Comparison of ENCODE assay signal across 16 cellular contexts in genomic region chr10:103824281-103824680, GRCh38. TPM values are rescaled to one million over a fixed set of nuclear protein-coding genes. Genes with fewer than 3 reads are reported as not detected.
A peak's percentile ranks its signal among the peaks of the same experiment; 100 is the strongest.
DNase-seq lines count a peak whose midpoint lies in the region; ATAC-seq, FAIRE-seq and TF ChIP-seq lines count a peak whose summit lies in the region.
"Had no signal": no experiment of that assay in that cellular context is flagged by ENCODE, and none has a peak within 500 bp of the region (broad histone marks: within the 10 kb centered on the region; RNA-seq: fewer than 3 reads in every experiment).

No MANE protein-coding gene starts in this region.

- H3K9me3 ChIP-seq in A549 = no peaks in the 10 kb centered on the region
- no peaks in the 10 kb centered on the region for H3K9me3 ChIP-seq in IMR-90 (ENCODE audit: control insufficient read depth, insufficient read depth, low read length)
- no peaks in the 10 kb centered on the region for H3K9me3 ChIP-seq in body of pancreas
- H3K9me3 ChIP-seq: BE2C, SJCRH30 had no signal

- H4K8ac ChIP-seq in IMR-90 (ENCODE audit: low read depth in 2 of 2, low read length in 2 of 2) = peak overlapping the region in 1 of 2 experiments; percentile 65; a peak in 2 of 4 replicates
- H4K8ac ChIP-seq in mesendoderm (ENCODE audit: low read depth, low read length) = no peak overlapping the region

- H3K36me3 ChIP-seq in IMR-90 (ENCODE audit: control insufficient read depth, insufficient read depth, low read length) = no peaks in the 10 kb centered on the region
- no peaks in the 10 kb centered on the region for H3K36me3 ChIP-seq in body of pancreas (replicated peaks in 1 of 2; ENCODE audit: insufficient read depth in 1 of 2, low read depth in 2 of 2)
- H3K36me3 ChIP-seq in mesendoderm (ENCODE audit: control insufficient read depth, insufficient read depth, low read length) = no peaks in the 10 kb centered on the region
- H3K36me3 ChIP-seq: BE2C, SJCRH30 had no signal

- peaks cover 2% of the 10 kb centered on the region for H3K79me2 ChIP-seq in mesendoderm (ENCODE audit: control insufficient read depth, insufficient read depth, low read length)

- H3K23ac ChIP-seq in IMR-90 (ENCODE audit: low read depth, low read length) (0 out of 2 replicates have a peak overlapping the region, but pooled peaks have one; percentile 42), mesendoderm (ENCODE audit: low read length) (peak overlapping the region; percentile 6)

- H3K79me1 ChIP-seq in IMR-90 (ENCODE audit: low read depth in 1 of 2, low read length in 2 of 2) (peaks cover 7 to 21% of the 10 kb centered on the region in 2 experiments; a peak in 3 of 4 replicates), mesendoderm (ENCODE audit: low read length) (peaks cover 14% of the 10 kb centered on the region)

- H3K9ac ChIP-seq in IMR-90 (ENCODE audit: low read depth, low read length) (no peak overlapping the region), mesendoderm (ENCODE audit: low read length) (no peak overlapping the region)

- H3K4me3 ChIP-seq in A549 (no peak overlapping the region), IMR-90 (ENCODE audit: insufficient read depth, low read depth, low read length) (no peak overlapping the region), body of pancreas (no peak overlapping the region), mesendoderm (ENCODE audit: low read length) (no peak overlapping the region)
- H3K4me3 ChIP-seq: SJCRH30 had no signal

- no TSS peak for BruUV-seq in IMR-90 (replicated peaks; lab: Mats Ljungman, UMichigan)

- peak overlapping the region; percentile 56 for H4K5ac ChIP-seq in IMR-90 (ENCODE audit: low read depth, low read length)
- no peak overlapping the region for H4K5ac ChIP-seq in mesendoderm (ENCODE audit: low read length)

- H3K18ac ChIP-seq in IMR-90 (ENCODE audit: low read depth, low read length) (peak overlapping the region; percentile 27; the same call in 1 of the 2 replicates), mesendoderm (ENCODE audit: low read length) (peak overlapping the region; percentile 13)

- no peak overlapping the region for H2AK9ac ChIP-seq in IMR-90 (replicated peaks; ENCODE audit: low read depth, low read length, poor library complexity)

- no peak overlapping the region for H3K4me3 Mint-ChIP-seq in activated T-cell treated with anti-CD3 and anti-CD28 coated beads, Interleukin-2, amount 50 U/mL, for 72 hours
- H3K4me3 Mint-ChIP-seq: CD8-positive, alpha-beta memory T cell had no signal

- DNase-seq in A549 (ENCODE audit: low read depth in 1 of 2, low spot score in 1 of 2) = no peak
- no peak for DNase-seq in IMR-90
- DNase-seq in body of pancreas = no peak
- no peak for DNase-seq in mesendoderm
- DNase-seq in NCI-H2107 treated with DMSO at 0.1 percent for 48 hours (lab: John Stamatoyannopoulos, UW; ENCODE audit: unreplicated experiment) = no peak
- no peak for DNase-seq in RCC 7860 (ENCODE audit: low spot score)
- no peak for DNase-seq in activated T-cell treated with anti-CD3 and anti-CD28 coated beads, Interleukin-2, amount 50 U/mL, for 72 hours
- DNase-seq in AG08395 (ENCODE audit: low spot score) = no peak
- DNase-seq: BE2C; CD8-positive, alpha-beta memory T cell; GF-D8; GOT3; NCI-H1092; NCI-H187 treated with DMSO at 0.1 percent for 48 hours; NCI-H2171 treated with DMSO at 0.1 percent for 48 hours; SJCRH30 had no signal

- no peak overlapping the region for H2BK5ac ChIP-seq in IMR-90 (ENCODE audit: low read depth, low read length, poor library complexity, severe bottlenecking)
- H2BK5ac ChIP-seq in mesendoderm (ENCODE audit: low read length) = no peak overlapping the region

- peak overlapping the region; percentile 59 for H2AK5ac ChIP-seq in IMR-90 (ENCODE audit: low read depth, low read length)
- peak overlapping the region; percentile 72 for H2AK5ac ChIP-seq in mesendoderm (ENCODE audit: low read length)

- peak overlapping the region; percentile 52; the same call in 1 of the 2 replicates for H3K14ac ChIP-seq in IMR-90 (replicated peaks; ENCODE audit: low read depth, low read length)

- H3K9me3 Mint-ChIP-seq in activated T-cell treated with anti-CD3 and anti-CD28 coated beads, Interleukin-2, amount 50 U/mL, for 72 hours = no peaks in the 10 kb centered on the region
- H3K9me3 Mint-ChIP-seq: CD8-positive, alpha-beta memory T cell had no signal

- no peaks in the 10 kb centered on the region for H3K36me3 Mint-ChIP-seq in activated T-cell treated with anti-CD3 and anti-CD28 coated beads, Interleukin-2, amount 50 U/mL, for 72 hours (ENCODE audit: insufficient read depth in 2 of 2)

- H3K4me1 ChIP-seq in A549 (peaks cover 26% of the 10 kb centered on the region), IMR-90 (ENCODE audit: control insufficient read depth, insufficient read depth, low read length) (peaks cover 28% of the 10 kb centered on the region), body of pancreas (peaks cover 53% of the 10 kb centered on the region), mesendoderm (ENCODE audit: control insufficient read depth, low read depth, low read length) (peaks cover 18% of the 10 kb centered on the region)

- peaks cover 20% of the 10 kb centered on the region for H3K27me3 Mint-ChIP-seq in activated T-cell treated with anti-CD3 and anti-CD28 coated beads, Interleukin-2, amount 50 U/mL, for 72 hours (ENCODE audit: low read depth)

- H4K20me1 ChIP-seq in IMR-90 (ENCODE audit: insufficient read depth, low read length) = peaks cover 9% of the 10 kb centered on the region

- peak overlapping the region; percentile 18 for H2AFZ ChIP-seq in IMR-90 (replicated peaks; ENCODE audit: low read length, poor library complexity)

- no peak for TF ChIP-seq EP300 in A549 (IDR thresholded peaks at IDR 0.05)

- H3K4me2 ChIP-seq in A549 (no peak overlapping the region), IMR-90 (ENCODE audit: low read depth, low read length) (no peak overlapping the region), mesendoderm (ENCODE audit: low read length) (no peak overlapping the region)

- 0 out of 2 replicates have a peak, but pooled peaks cover 2% of the 10 kb centered on the region for H3K9me1 ChIP-seq in IMR-90 (ENCODE audit: insufficient read depth, low read length)

- CTCF ChIA-PET in A549 (lab: Yijun Ruan, JAX) = interaction anchor here (1.8 kb wide), 1 partner anchor 32 kb away, joined by 4 read pairs; no protein-coding TSS in a partner anchor
- CTCF ChIA-PET in IMR-90 (lab: Yijun Ruan, JAX) = no interaction called here

- H3K56ac ChIP-seq in IMR-90 (ENCODE audit: extremely low read depth, insufficient read depth, low read length) = no peak overlapping the region
- H3K56ac ChIP-seq in mesendoderm (ENCODE audit: low read length) = no peak overlapping the region

- H3K4ac ChIP-seq in IMR-90 (ENCODE audit: low read depth, low read length) = peak overlapping the region; percentile 70
- H3K4ac ChIP-seq in mesendoderm (ENCODE audit: low read depth, low read length) = no peak overlapping the region

- TF ChIP-seq POLR2A in A549 (IDR thresholded peaks at IDR 0.05; ENCODE audit: low read length) (no peak), IMR-90 (IDR thresholded peaks at IDR 0.05; ENCODE audit: low read depth, low read length) (no peak), body of pancreas (IDR thresholded peaks at IDR 0.05) (no peak)

- intact Hi-C loops in IMR-90 (cut with micrococcal nuclease) = no loop called here
- intact Hi-C loops in body of pancreas (cut with DNase I) = no loop called here

- ATAC-seq in A549 = no peak
- ATAC-seq in IMR-90 (ENCODE audit: low read depth) = peak; percentile 38
- peak; percentile 17 for ATAC-seq in body of pancreas
- ATAC-seq in activated T-cell treated with anti-CD3 and anti-CD28 coated beads, Interleukin-2, amount 50 U/mL, for 72 hours (replicated peaks in 1 of 2) = no peak

- H3K27ac Mint-ChIP-seq in activated T-cell treated with anti-CD3 and anti-CD28 coated beads, Interleukin-2, amount 50 U/mL, for 72 hours = no peak overlapping the region

- H2BK15ac ChIP-seq in IMR-90 (ENCODE audit: low read depth, low read length) (no peak overlapping the region; the same call in 2 of the 3 replicates), mesendoderm (replicated peaks; ENCODE audit: low read depth) (no peak overlapping the region)

- H2BK20ac ChIP-seq in IMR-90 (ENCODE audit: low read depth, low read length) = peak overlapping the region; percentile 64; the same call in 1 of the 2 replicates

- in situ Hi-C loops in IMR-90 (cut with MboI; ENCODE audit: low sequenced_read_pairs) = no loop called here

- peaks cover 5% of the 10 kb centered on the region for H3K4me1 Mint-ChIP-seq in activated T-cell treated with anti-CD3 and anti-CD28 coated beads, Interleukin-2, amount 50 U/mL, for 72 hours (ENCODE audit: low read depth)
- H3K4me1 Mint-ChIP-seq: CD8-positive, alpha-beta memory T cell had no signal

- POLR2A ChIA-PET in A549 (lab: Yijun Ruan, JAX) = no interaction called here
- POLR2A ChIA-PET in IMR-90 (lab: Charles Lee; ENCODE audit: unreplicated experiment) = no interaction called here

- no peak for FAIRE-seq in A549 (lab: Jason Lieb, UNC)
- FAIRE-seq in RCC 7860 (lab: Jason Lieb, UNC) = no peak

- H3K27me3 ChIP-seq in IMR-90 (ENCODE audit: control insufficient read depth, insufficient read depth, low read length) = peaks cover 1% of the 10 kb centered on the region; the same call in 1 of the 2 replicates
- no peaks in the 10 kb centered on the region for H3K27me3 ChIP-seq in body of pancreas
- no peaks in the 10 kb centered on the region for H3K27me3 ChIP-seq in mesendoderm (ENCODE audit: insufficient read depth, low read length, poor library complexity)
- H3K27me3 ChIP-seq: BE2C, SJCRH30 had no signal

- H4K91ac ChIP-seq in IMR-90 (ENCODE audit: insufficient read depth, low read depth, low read length) = peak overlapping the region; percentile 41; the same call in 1 of the 2 replicates

- TF ChIP-seq CTCF in A549 (IDR thresholded peaks at IDR 0.05) = no peak
- TF ChIP-seq CTCF in IMR-90 (conservative IDR thresholded peaks at IDR 0.05; ENCODE audit: low read depth, low read length) = no peak
- TF ChIP-seq CTCF in body of pancreas (IDR thresholded peaks at IDR 0.05) = no peak

- 75% methylated on average over 6 of the region's 6 CpGs for WGBS in A549 (ENCODE audit: missing lambda C conversion rate)
- 93% methylated on average over 3 of the region's 6 CpGs; no CpG with 5 or more reads in 1 of the 2 experiments for WGBS in IMR-90 (ENCODE audit: extremely low coverage in 2 of 2, insufficient read length in 1 of 2), 2 experiments
- WGBS in body of pancreas, 2 donors = 47 to 66% methylated on average over 6 of the region's 6 CpGs
- WGBS in mesendoderm (ENCODE audit: extremely low coverage, insufficient coverage, low lambda C conversion rate) = no CpG with 5 or more reads among the region's 6 CpGs

- H2BK120ac ChIP-seq in IMR-90 (ENCODE audit: low read depth, low read length) = peak overlapping the region; percentile 74
- no peak overlapping the region for H2BK120ac ChIP-seq in mesendoderm (ENCODE audit: low read depth, low read length)

- peak overlapping the region; percentile 41 to 59; a peak in 3 of 6 replicates for H3K27ac ChIP-seq in A549
- no peak overlapping the region for H3K27ac ChIP-seq in IMR-90 (ENCODE audit: insufficient read depth, low read length)
- peak overlapping the region; percentile 50 to 78 (median 61) for H3K27ac ChIP-seq in body of pancreas
- no peak overlapping the region for H3K27ac ChIP-seq in mesendoderm (ENCODE audit: low read depth, low read length)
- H3K27ac ChIP-seq: SJCRH30 had no signal

- no peak for TF ChIP-seq RAD21 in A549 (conservative IDR thresholded peaks at IDR 0.05 in 1 of 2, IDR thresholded peaks at IDR 0.05 in 1 of 2)
- no peak for TF ChIP-seq RAD21 in IMR-90 (IDR thresholded peaks at IDR 0.05; ENCODE audit: low read length)

- dilution Hi-C loops in IMR-90 (cut with HindIII; ENCODE audit: low sequenced_read_pairs, unreplicated experiment) = no loop called here

RNA-seq across cellular contexts. Expression of gene SH3PXD2A, which starts 31.1 kb away (rescaled TPM):
- polyA plus RNA-seq in A549 (2011; rRNA removed) (3.9 and 6.2 TPM in 2 replicates), A549 (2017; fragmentation: RNase III; extraction: RNeasy Plus Mini Kit Qiagen cat#74134 plus additional on column Dnase treatment) (1.4 to 2.4 TPM (median 1.7 TPM) in 3 replicates), IMR-90 (2012; rRNA removed) (23.0 and 26.3 TPM in 2 replicates)
- polyA plus RNA-seq in A549 (2012; cell fraction: cytosol; rRNA removed) = 0.82 and 1.1 TPM in 2 replicates
- 2.2 and 2.7 TPM in 2 replicates for polyA plus RNA-seq in A549 (2012; cell fraction: nucleus; rRNA removed)
- polyA minus RNA-seq in A549 (2011; rRNA and poly(A)+ RNA removed) = 7.4 and 7.6 TPM in 2 replicates
- total RNA-seq in IMR-90 (2012; rRNA removed) (6.3 and 6.7 TPM in 2 replicates), body of pancreas (1 to 10 TPM; 7.3 to 9.9 TPM)
- 10.2 and 16.7 TPM in 2 replicates for polyA plus RNA-seq in IMR-90 (2012; cell fraction: cytosol; rRNA removed)
- polyA plus RNA-seq in IMR-90 (2012; cell fraction: nucleus; rRNA removed; ENCODE audit: low replicate concordance) = 51.9 and 61.4 TPM in 2 replicates
- polyA plus RNA-seq in mesendoderm (2013, experiment 1 of 2) = 7.7 TPM
- 7.8 TPM for polyA plus RNA-seq in mesendoderm (2013, experiment 2 of 2)
- total RNA-seq in activated T-cell treated with anti-CD3 and anti-CD28 coated beads, Interleukin-2, amount 50 U/mL, for 72 hours = 10 to 100 TPM in 1 of 2 donors, 1 to 10 TPM in 1; 7.8 to 10.2 TPM

Comparison
In these comparisons a context has a peak if more than half of its experiments do, and no peak if none do; other contexts are left out.
1. ATAC-seq: peak in IMR-90 (single experiment) and body of pancreas (single experiment); none in A549 (0 of 2) and activated T-cell treated with anti-CD3 and anti-CD28 coated beads, Interleukin-2, amount 50 U/mL, for 72 hours (0 of 2).
2. H3K27ac ChIP-seq: peak in A549 (2 of 2) and body of pancreas (4 of 4); none in IMR-90 (single experiment) and mesendoderm (single experiment).